17 cellular contexts compared by ENCODE assay signal in the genomic region with DNA sequence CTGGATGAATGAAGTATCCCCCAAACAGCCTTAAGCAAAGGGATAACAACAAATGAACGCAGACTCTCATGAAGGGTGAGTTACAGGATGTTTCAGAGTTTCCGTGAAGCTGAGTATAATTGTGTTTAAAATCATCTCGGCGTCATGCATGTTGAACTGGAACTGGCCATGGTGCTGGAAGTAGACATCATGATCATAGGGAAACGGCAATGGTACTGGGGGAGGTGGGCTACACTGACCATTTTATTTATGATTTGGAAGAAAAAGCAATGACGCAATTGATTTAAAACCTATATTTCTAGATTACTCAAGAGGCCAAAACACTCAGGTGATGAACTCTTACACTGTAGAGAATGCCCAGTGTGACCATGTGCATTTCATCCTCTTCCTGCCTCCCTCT.
"Had no signal": no experiment of that assay in that cellular context is flagged by ENCODE, and none has a peak within 500 bp of the region (broad histone marks: within the 10 kb centered on the region; RNA-seq: fewer than 3 reads in every experiment).

No MANE protein-coding gene starts in this region.

- H3K36me3 ChIP-seq: left lung, thyroid gland, uterus had no signal

- H3K4me1 Mint-ChIP-seq: activated CD8-positive, alpha-beta memory T cell treated with anti-CD3 and anti-CD28 coated beads, Interleukin-2, amount 10 ng/mL, durations not matched to agents 7 days and 5 days; activated naive CD8-positive, alpha-beta T cell treated with anti-CD3 and anti-CD28 coated beads, Interleukin-2, amount 50 U/mL, for 24 hours; naive B cell; stimulated activated naive B cell treated with anti-CD40 and anti-IgM and Interleukin-4, amounts not matched to agents 10 μg/mL and 1 μg/mL and 100 μg/mL, for 72 hours had no signal

- H3K36me3 Mint-ChIP-seq: activated CD8-positive, alpha-beta memory T cell treated with anti-CD3 and anti-CD28 coated beads, Interleukin-2, amount 10 ng/mL, durations not matched to agents 7 days and 5 days; naive B cell; stimulated activated naive B cell treated with anti-CD40 and anti-IgM and Interleukin-4, amounts not matched to agents 10 μg/mL and 1 μg/mL and 100 μg/mL, for 72 hours had no signal

- ATAC-seq: activated CD8-positive, alpha-beta memory T cell treated with anti-CD3 and anti-CD28 coated beads, Interleukin-2, amount 10 ng/mL, durations not matched to agents 7 days and 5 days; activated naive CD8-positive, alpha-beta T cell treated with anti-CD3 and anti-CD28 coated beads, Interleukin-2, amount 50 U/mL, for 24 hours; esophagus mucosa; left lung; stimulated activated naive B cell treated with anti-CD40 and anti-IgM and Interleukin-4, amounts not matched to agents 10 μg/mL and 1 μg/mL and 100 μg/mL, for 72 hours had no signal

- H3K9me3 Mint-ChIP-seq: activated naive CD4-positive, alpha-beta T cell treated with anti-CD3 and anti-CD28 coated beads for 36 hours; activated naive CD8-positive, alpha-beta T cell treated with anti-CD3 and anti-CD28 coated beads, Interleukin-2, amount 50 U/mL, for 24 hours; activated T-helper 2 cell treated with anti-CD3 and anti-CD28 coated beads, Interferon-gamma antibody, Interleukin-2, Interleukin-4, amounts not matched to agents 10 μg/mL and 5 μg/mL and 100 μg/mL, durations not matched to agents 14 hours and 24 hours and 36 hours; stimulated activated naive B cell treated with anti-CD40 and anti-IgM and Interleukin-4, amounts not matched to agents 10 μg/mL and 1 μg/mL and 100 μg/mL, for 72 hours had no signal

- DNase-seq: activated CD4-positive, alpha-beta T cell treated with anti-CD3 and anti-CD28 coated beads for 1 hour; activated CD4-positive, alpha-beta T cell treated with anti-CD3 and anti-CD28 coated beads, Interleukin-2, amount 50 U/mL, for 48 hours; activated CD8-positive, alpha-beta memory T cell treated with anti-CD3 and anti-CD28 coated beads, Interleukin-2, amount 10 ng/mL, durations not matched to agents 7 days and 5 days; activated naive CD4-positive, alpha-beta T cell treated with anti-CD3 and anti-CD28 coated beads for 36 hours; activated naive CD8-positive, alpha-beta T cell treated with anti-CD3 and anti-CD28 coated beads, Interleukin-2, amount 50 U/mL, for 24 hours; activated T-cell treated with anti-CD3 and anti-CD28 coated beads, Interleukin-2, amount 50 U/mL, for 1 hour; islet precursor cell; left lung; naive B cell; stimulated activated CD4-positive, alpha-beta T cell treated with anti-CD3 and anti-CD28 coated beads, Interleukin-2, amount 100 ng/mL, for 48 hours; stimulated activated naive B cell treated with anti-CD40 and anti-IgM and Interleukin-4, amounts not matched to agents 10 μg/mL and 1 μg/mL and 100 μg/mL, for 72 hours; T1000; thyroid gland; uterus had no signal

- H3K4me1 ChIP-seq: left lung, thyroid gland, uterus had no signal

- H3K27ac ChIP-seq: left lung, thyroid gland, uterus, VCaP had no signal

- H3K9me3 ChIP-seq: left lung, thyroid gland, uterus had no signal

- H3K4me3 ChIP-seq: left lung, thyroid gland, uterus had no signal

- H3K27me3 ChIP-seq: thyroid gland, uterus had no signal

- H3K4me3 Mint-ChIP-seq: activated CD8-positive, alpha-beta memory T cell treated with anti-CD3 and anti-CD28 coated beads, Interleukin-2, amount 10 ng/mL, durations not matched to agents 7 days and 5 days; activated naive CD4-positive, alpha-beta T cell treated with anti-CD3 and anti-CD28 coated beads for 36 hours; activated naive CD8-positive, alpha-beta T cell treated with anti-CD3 and anti-CD28 coated beads, Interleukin-2, amount 50 U/mL, for 24 hours; naive B cell; stimulated activated naive B cell treated with anti-CD40 and anti-IgM and Interleukin-4, amounts not matched to agents 10 μg/mL and 1 μg/mL and 100 μg/mL, for 72 hours had no signal

- H3K27me3 Mint-ChIP-seq: activated CD8-positive, alpha-beta memory T cell treated with anti-CD3 and anti-CD28 coated beads, Interleukin-2, amount 10 ng/mL, durations not matched to agents 7 days and 5 days; activated naive CD8-positive, alpha-beta T cell treated with anti-CD3 and anti-CD28 coated beads, Interleukin-2, amount 50 U/mL, for 24 hours had no signal

- H3K27ac Mint-ChIP-seq: activated CD8-positive, alpha-beta memory T cell treated with anti-CD3 and anti-CD28 coated beads, Interleukin-2, amount 10 ng/mL, durations not matched to agents 7 days and 5 days; activated naive CD4-positive, alpha-beta T cell treated with anti-CD3 and anti-CD28 coated beads for 36 hours; activated naive CD8-positive, alpha-beta T cell treated with anti-CD3 and anti-CD28 coated beads, Interleukin-2, amount 50 U/mL, for 24 hours; activated T-helper 2 cell treated with anti-CD3 and anti-CD28 coated beads, Interferon-gamma antibody, Interleukin-2, Interleukin-4, amounts not matched to agents 10 μg/mL and 5 μg/mL and 100 μg/mL, durations not matched to agents 14 hours and 24 hours and 36 hours; naive B cell; stimulated activated naive B cell treated with anti-CD40 and anti-IgM and Interleukin-4, amounts not matched to agents 10 μg/mL and 1 μg/mL and 100 μg/mL, for 72 hours had no signal
